ENCODE assay signal across 1 cellular context in genomic region chr9:107931071-107931715, GRCh38.
TF ChIP-seq lines count a peak whose summit lies in the region.

No MANE protein-coding gene starts in this region.

TF ChIP-seq in GM23338, 12 proteins besides CTCF, POLR2A, EP300 and RAD21 (continued from another document):
- TF ChIP-seq, protein P1, sequence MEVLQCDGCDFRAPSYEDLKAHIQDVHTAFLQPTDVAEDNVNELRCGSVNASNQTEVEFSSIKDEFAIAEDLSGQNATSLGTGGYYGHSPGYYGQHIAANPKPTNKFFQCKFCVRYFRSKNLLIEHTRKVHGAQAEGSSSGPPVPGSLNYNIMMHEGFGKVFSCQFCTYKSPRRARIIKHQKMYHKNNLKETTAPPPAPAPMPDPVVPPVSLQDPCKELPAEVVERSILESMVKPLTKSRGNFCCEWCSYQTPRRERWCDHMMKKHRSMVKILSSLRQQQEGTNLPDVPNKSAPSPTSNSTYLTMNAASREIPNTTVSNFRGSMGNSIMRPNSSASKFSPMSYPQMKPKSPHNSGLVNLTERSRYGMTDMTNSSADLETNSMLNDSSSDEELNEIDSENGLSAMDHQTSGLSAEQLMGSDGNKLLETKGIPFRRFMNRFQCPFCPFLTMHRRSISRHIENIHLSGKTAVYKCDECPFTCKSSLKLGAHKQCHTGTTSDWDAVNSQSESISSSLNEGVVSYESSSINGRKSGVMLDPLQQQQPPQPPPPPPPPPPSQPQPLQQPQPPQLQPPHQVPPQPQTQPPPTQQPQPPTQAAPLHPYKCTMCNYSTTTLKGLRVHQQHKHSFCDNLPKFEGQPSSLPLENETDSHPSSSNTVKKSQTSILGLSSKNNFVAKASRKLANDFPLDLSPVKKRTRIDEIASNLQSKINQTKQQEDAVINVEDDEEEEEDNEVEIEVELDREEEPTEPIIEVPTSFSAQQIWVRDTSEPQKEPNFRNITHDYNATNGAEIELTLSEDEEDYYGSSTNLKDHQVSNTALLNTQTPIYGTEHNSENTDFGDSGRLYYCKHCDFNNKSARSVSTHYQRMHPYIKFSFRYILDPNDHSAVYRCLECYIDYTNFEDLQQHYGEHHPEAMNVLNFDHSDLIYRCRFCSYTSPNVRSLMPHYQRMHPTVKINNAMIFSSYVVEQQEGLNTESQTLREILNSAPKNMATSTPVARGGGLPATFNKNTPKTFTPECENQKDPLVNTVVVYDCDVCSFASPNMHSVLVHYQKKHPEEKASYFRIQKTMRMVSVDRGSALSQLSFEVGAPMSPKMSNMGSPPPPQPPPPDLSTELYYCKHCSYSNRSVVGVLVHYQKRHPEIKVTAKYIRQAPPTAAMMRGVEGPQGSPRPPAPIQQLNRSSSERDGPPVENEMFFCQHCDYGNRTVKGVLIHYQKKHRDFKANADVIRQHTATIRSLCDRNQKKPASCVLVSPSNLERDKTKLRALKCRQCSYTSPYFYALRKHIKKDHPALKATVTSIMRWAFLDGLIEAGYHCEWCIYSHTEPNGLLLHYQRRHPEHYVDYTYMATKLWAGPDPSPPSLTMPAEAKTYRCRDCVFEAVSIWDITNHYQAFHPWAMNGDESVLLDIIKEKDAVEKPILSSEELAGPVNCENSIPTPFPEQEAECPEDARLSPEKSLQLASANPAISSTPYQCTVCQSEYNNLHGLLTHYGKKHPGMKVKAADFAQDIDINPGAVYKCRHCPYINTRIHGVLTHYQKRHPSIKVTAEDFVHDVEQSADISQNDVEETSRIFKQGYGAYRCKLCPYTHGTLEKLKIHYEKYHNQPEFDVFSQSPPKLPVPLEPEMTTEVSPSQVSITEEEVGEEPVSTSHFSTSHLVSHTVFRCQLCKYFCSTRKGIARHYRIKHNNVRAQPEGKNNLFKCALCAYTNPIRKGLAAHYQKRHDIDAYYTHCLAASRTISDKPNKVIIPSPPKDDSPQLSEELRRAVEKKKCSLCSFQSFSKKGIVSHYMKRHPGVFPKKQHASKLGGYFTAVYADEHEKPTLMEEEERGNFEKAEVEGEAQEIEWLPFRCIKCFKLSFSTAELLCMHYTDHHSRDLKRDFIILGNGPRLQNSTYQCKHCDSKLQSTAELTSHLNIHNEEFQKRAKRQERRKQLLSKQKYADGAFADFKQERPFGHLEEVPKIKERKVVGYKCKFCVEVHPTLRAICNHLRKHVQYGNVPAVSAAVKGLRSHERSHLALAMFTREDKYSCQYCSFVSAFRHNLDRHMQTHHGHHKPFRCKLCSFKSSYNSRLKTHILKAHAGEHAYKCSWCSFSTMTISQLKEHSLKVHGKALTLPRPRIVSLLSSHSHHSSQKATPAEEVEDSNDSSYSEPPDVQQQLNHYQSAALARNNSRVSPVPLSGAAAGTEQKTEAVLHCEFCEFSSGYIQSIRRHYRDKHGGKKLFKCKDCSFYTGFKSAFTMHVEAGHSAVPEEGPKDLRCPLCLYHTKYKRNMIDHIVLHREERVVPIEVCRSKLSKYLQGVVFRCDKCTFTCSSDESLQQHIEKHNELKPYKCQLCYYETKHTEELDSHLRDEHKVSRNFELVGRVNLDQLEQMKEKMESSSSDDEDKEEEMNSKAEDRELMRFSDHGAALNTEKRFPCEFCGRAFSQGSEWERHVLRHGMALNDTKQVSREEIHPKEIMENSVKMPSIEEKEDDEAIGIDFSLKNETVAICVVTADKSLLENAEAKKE (CRISPR knock-in tag; IDR thresholded peaks at IDR 0.05) = no peak
- TF ChIP-seq REST (IDR thresholded peaks at IDR 0.05; ENCODE audit: unreplicated experiment) = no peak
